In the genomic region with DNA sequence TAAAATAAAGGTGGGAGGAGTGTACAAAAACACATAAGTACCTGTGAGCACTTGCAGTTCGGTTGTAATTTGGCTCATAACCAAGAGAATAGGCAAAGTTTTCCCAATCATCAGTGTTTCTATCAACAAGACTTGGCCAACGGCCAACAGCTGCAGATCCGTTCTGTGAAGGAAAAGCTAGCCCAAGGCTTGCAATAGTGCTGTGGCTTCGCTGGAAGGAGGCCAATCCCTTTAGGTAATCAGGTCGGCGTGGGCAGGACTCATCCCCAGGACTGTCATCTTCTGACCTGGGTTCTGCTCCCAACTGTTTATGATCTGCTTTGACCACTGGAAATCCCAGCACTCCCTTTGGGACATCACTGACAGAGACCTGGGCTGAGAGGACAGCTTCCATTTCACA, we compare ENCODE assay signal across 16 cellular contexts.
DNase-seq lines count a peak whose midpoint lies in the region; ATAC-seq, FAIRE-seq and TF ChIP-seq lines count a peak whose summit lies in the region.
"Had no signal": no experiment of that assay in that cellular context is flagged by ENCODE, and none has a peak within 500 bp of the region (broad histone marks: within the 10 kb centered on the region; RNA-seq: fewer than 3 reads in every experiment).

No MANE protein-coding gene starts in this region.

- peaks cover 0 to 18% (median 2%) of the 10 kb centered on the region in 4 donors for H3K36me3 ChIP-seq in right lobe of liver
- H3K36me3 ChIP-seq in HepG2 (replicated peaks in 1 of 2; ENCODE audit: control insufficient read depth in 1 of 2, insufficient read depth in 2 of 2, low read length in 2 of 2): no peaks in the 10 kb centered on the region
- no peaks in the 10 kb centered on the region for H3K36me3 ChIP-seq in K562 (ENCODE audit: control insufficient read depth, insufficient read depth, low read length)

- DNase-seq in right lobe of liver (peak; percentile 55 to 66 (median 60)), HepG2 (ENCODE audit: low spot score) (no peak), NCI-H446 treated with DMSO at 0.1 percent for 48 hours (lab: John Stamatoyannopoulos, UW) (peak; percentile 32), K562 (ENCODE audit: extremely low read depth in 1 of 4, low spot score in 3 of 4) (peak in 1 of 4 experiments; percentile 20), activated gamma-delta T cell (lab: John Stamatoyannopoulos, UW) (no peak), osteocyte (ENCODE audit: extremely low spot score, unreplicated experiment) (no peak), GM13976 (ENCODE audit: low spot score) (no peak)
- no peak for DNase-seq in stimulated activated naive CD8-positive, alpha-beta T cell treated with anti-CD3 and anti-CD28 coated beads, Interleukin-15, amount 100 ng/mL, for 72 hours
- DNase-seq: activated naive CD8-positive, alpha-beta T cell treated with anti-CD3 and anti-CD28 coated beads, Interleukin-2, amount 10 ng/mL, durations not matched to agents 7 days and 5 days; naive thymus-derived CD8-positive, alpha-beta T cell; NCI-H526; retina; stimulated activated CD4-positive, alpha-beta T cell treated with anti-CD3 and anti-CD28 coated beads, Interleukin-2, amount 100 ng/mL, for 24 hours; upper lobe of left lung had no signal

- POLR2A ChIA-PET in HepG2 (lab: Yijun Ruan, JAX) (no interaction called here), K562 (lab: Yijun Ruan, JAX) (interaction anchor here (0.5 kb wide), 1 partner anchor 33 kb away, joined by 4 read pairs; no protein-coding TSS in a partner anchor)

- intact Hi-C loops in right lobe of liver (cut with DNase I): no loop called here
- intact Hi-C loops in HepG2 (cut with micrococcal nuclease; ENCODE audit: unreplicated experiment): no loop called here
- intact Hi-C loops in K562 (cut with micrococcal nuclease): no loop called here

- H3K4me2 ChIP-seq in HepG2 (ENCODE audit: low read depth, low read length) (no peak overlapping the region), K562 (ENCODE audit: insufficient read depth, low read length) (no peak overlapping the region)

- BruUV-seq in HepG2 (replicated peaks; lab: Mats Ljungman, UMichigan) (no TSS peak), K562 (replicated peaks; lab: Mats Ljungman, UMichigan) (no TSS peak)

- in situ Hi-C loops in HepG2 (cut with HindIII; ENCODE audit: extremely low pct_ligation_motif_present, low pct_unique_long_range_greater_than_20kb): no loop called here
- in situ Hi-C loops in K562 (cut with MboI): no loop called here
- in situ Hi-C loops in GM13976 (cut with MboI; ENCODE audit: low sequenced_read_pairs, unreplicated experiment): no loop called here

- TF ChIP-seq EP300 in HepG2 (IDR thresholded peaks at IDR 0.05; ENCODE audit: low read depth in 2 of 2, low read length in 2 of 2) (no peak), HepG2 (CRISPR knock-in tag; IDR thresholded peaks at IDR 0.05; ENCODE audit: borderline replicate concordance) (no peak), K562 (IDR thresholded peaks at IDR 0.05; ENCODE audit: low read length) (no peak)

- H3K4me3 ChIP-seq in right lobe of liver (no peak overlapping the region), HepG2 (replicated peaks in 1 of 3; ENCODE audit: insufficient read depth in 1 of 3, low read depth in 2 of 3, low read length in 3 of 3) (no peak overlapping the region), K562 (no peak overlapping the region)
- H3K4me3 ChIP-seq: GM12878, upper lobe of left lung had no signal

- H3K9me1 ChIP-seq in K562 (ENCODE audit: control insufficient read depth, insufficient read depth, low read length): no peaks in the 10 kb centered on the region

- no peaks in the 10 kb centered on the region for H3K9me3 Mint-ChIP-seq in stimulated activated naive CD8-positive, alpha-beta T cell treated with anti-CD3 and anti-CD28 coated beads, Interleukin-15, amount 100 ng/mL, for 72 hours
- H3K9me3 Mint-ChIP-seq in osteocyte (ENCODE audit: unreplicated experiment): no peaks in the 10 kb centered on the region
- H3K9me3 Mint-ChIP-seq: activated naive CD8-positive, alpha-beta T cell treated with anti-CD3 and anti-CD28 coated beads, Interleukin-2, amount 10 ng/mL, durations not matched to agents 7 days and 5 days; naive thymus-derived CD8-positive, alpha-beta T cell; WTC11 had no signal

- H3K79me2 ChIP-seq in HepG2 (ENCODE audit: insufficient read depth, low read length) (no peaks in the 10 kb centered on the region), K562 (ENCODE audit: control insufficient read depth, insufficient read depth, low read length) (no peaks in the 10 kb centered on the region)

- H3K27me3 ChIP-seq in right lobe of liver: no peaks in the 10 kb centered on the region
- no peaks in the 10 kb centered on the region for H3K27me3 ChIP-seq in HepG2 (ENCODE audit: control insufficient read depth in 1 of 2, insufficient read depth in 2 of 2, low read length in 2 of 2)
- peaks cover 0 to 3% of the 10 kb centered on the region in 2 experiments; a peak in 2 of 5 replicates for H3K27me3 ChIP-seq in K562 (ENCODE audit: control insufficient read depth in 2 of 2, insufficient read depth in 2 of 2, low read length in 2 of 2)
- H3K27me3 ChIP-seq: upper lobe of left lung had no signal

- H4K20me1 ChIP-seq in HepG2 (ENCODE audit: insufficient read depth, low read length) (no peaks in the 10 kb centered on the region), K562 (replicated peaks; ENCODE audit: control insufficient read depth, insufficient read depth, low read length) (no peaks in the 10 kb centered on the region)

- H2AFZ ChIP-seq in HepG2 (ENCODE audit: low read length): no peak overlapping the region
- no peak overlapping the region for H2AFZ ChIP-seq in K562 (ENCODE audit: low read depth, low read length)

- H3K9me3 ChIP-seq in right lobe of liver (no peaks in the 10 kb centered on the region), HepG2 (ENCODE audit: low read length) (no peaks in the 10 kb centered on the region), K562 (replicated peaks; ENCODE audit: control insufficient read depth, insufficient read depth, low read depth, low read length) (no peaks in the 10 kb centered on the region)
- H3K9me3 ChIP-seq: upper lobe of left lung had no signal

- FAIRE-seq in HepG2 (lab: Jason Lieb, UNC) (no peak), K562 (lab: Jason Lieb, UNC) (no peak)
- FAIRE-seq: GM12878 had no signal

- no peaks in the 10 kb centered on the region for H3K4me1 Mint-ChIP-seq in stimulated activated naive CD8-positive, alpha-beta T cell treated with anti-CD3 and anti-CD28 coated beads, Interleukin-15, amount 100 ng/mL, for 72 hours
- H3K4me1 Mint-ChIP-seq in osteocyte (ENCODE audit: unreplicated experiment): no peaks in the 10 kb centered on the region
- H3K4me1 Mint-ChIP-seq: activated naive CD8-positive, alpha-beta T cell treated with anti-CD3 and anti-CD28 coated beads, Interleukin-2, amount 10 ng/mL, durations not matched to agents 7 days and 5 days; naive thymus-derived CD8-positive, alpha-beta T cell; WTC11 had no signal

- H3K27ac ChIP-seq in right lobe of liver (no peak overlapping the region), HepG2 (ENCODE audit: extremely low read length, insufficient read depth, low read length) (no peak overlapping the region), K562 (ENCODE audit: extremely low read depth, low read depth, low read length) (no peak overlapping the region)
- H3K27ac ChIP-seq: upper lobe of left lung had no signal

- 28% methylated on average over 6 of the region's 6 CpGs for WGBS in right lobe of liver (ENCODE audit: insufficient coverage, low coverage, low lambda C conversion rate, missing lambda C conversion rate)
- WGBS in HepG2 (ENCODE audit: low lambda C conversion rate): 83% methylated on average over 3 of the region's 6 CpGs
- 0% methylated on average over 6 of the region's 6 CpGs for WGBS in K562 (ENCODE audit: insufficient coverage, low coverage, missing lambda C conversion rate)

- no peak for TF ChIP-seq POLR2A in right lobe of liver (IDR thresholded peaks at IDR 0.05)
- TF ChIP-seq POLR2A in HepG2 (IDR thresholded peaks at IDR 0.05; ENCODE audit: insufficient read depth in 1 of 2, low read depth in 2 of 2, low read length in 2 of 2): no peak
- no peak for TF ChIP-seq POLR2A in K562 (conservative IDR thresholded peaks at IDR 0.05)

- peaks cover 29% of the 10 kb centered on the region for H3K36me3 Mint-ChIP-seq in osteocyte (ENCODE audit: unreplicated experiment)
- H3K36me3 Mint-ChIP-seq: WTC11 had no signal

- ATAC-seq in right lobe of liver: peak; percentile 55 to 89 (median 64)
- ATAC-seq in HepG2: no peak
- ATAC-seq in K562: no peak; the same call in 1 of the 3 replicates
- ATAC-seq in stimulated activated naive CD8-positive, alpha-beta T cell treated with anti-CD3 and anti-CD28 coated beads, Interleukin-15, amount 100 ng/mL, for 72 hours: no peak
- ATAC-seq: GM12878; naive thymus-derived CD8-positive, alpha-beta T cell; WTC11 had no signal

- TF ChIP-seq RAD21 in HepG2 (CRISPR knock-in tag; IDR thresholded peaks at IDR 0.05) (no peak), K562 (CRISPR knock-in tag; conservative IDR thresholded peaks at IDR 0.05 in 1 of 2, IDR thresholded peaks at IDR 0.05 in 1 of 2) (no peak)

- H3K9ac ChIP-seq in HepG2 (ENCODE audit: insufficient read depth, low read depth, low read length): no peak overlapping the region
- H3K9ac ChIP-seq in K562 (ENCODE audit: insufficient read depth in 1 of 2, low read depth in 2 of 2, low read length in 2 of 2): no peak overlapping the region

- TF ChIP-seq CTCF in right lobe of liver (IDR thresholded peaks at IDR 0.05): no peak
- TF ChIP-seq CTCF in HepG2 (CRISPR knock-in tag; IDR thresholded peaks at IDR 0.05): no peak
- TF ChIP-seq CTCF in K562 (IDR thresholded peaks at IDR 0.05 in 2 of 3, conservative IDR thresholded peaks at IDR 0.05 in 1 of 3; ENCODE audit: insufficient read depth in 2 of 3, low read depth in 1 of 3, low read length in 3 of 3): no peak
- TF ChIP-seq CTCF in osteocyte (IDR thresholded peaks at IDR 0.05): no peak
- no peak for TF ChIP-seq CTCF in GM13976 (IDR thresholded peaks at IDR 0.05; ENCODE audit: borderline replicate concordance, control extremely low read depth, extremely low read depth, insufficient read depth, missing control alignments)

- no peak overlapping the region for H3K27ac Mint-ChIP-seq in stimulated activated naive CD8-positive, alpha-beta T cell treated with anti-CD3 and anti-CD28 coated beads, Interleukin-15, amount 100 ng/mL, for 72 hours
- no peak overlapping the region for H3K27ac Mint-ChIP-seq in osteocyte (ENCODE audit: unreplicated experiment)
- H3K27ac Mint-ChIP-seq: activated naive CD8-positive, alpha-beta T cell treated with anti-CD3 and anti-CD28 coated beads, Interleukin-2, amount 10 ng/mL, durations not matched to agents 7 days and 5 days; WTC11 had no signal

- H3K4me3 Mint-ChIP-seq in stimulated activated naive CD8-positive, alpha-beta T cell treated with anti-CD3 and anti-CD28 coated beads, Interleukin-15, amount 100 ng/mL, for 72 hours: no peak overlapping the region
- H3K4me3 Mint-ChIP-seq in osteocyte (ENCODE audit: unreplicated experiment): no peak overlapping the region
- H3K4me3 Mint-ChIP-seq: activated naive CD8-positive, alpha-beta T cell treated with anti-CD3 and anti-CD28 coated beads, Interleukin-2, amount 10 ng/mL, durations not matched to agents 7 days and 5 days; naive thymus-derived CD8-positive, alpha-beta T cell; WTC11 had no signal

- no peaks in the 10 kb centered on the region for H3K27me3 Mint-ChIP-seq in stimulated activated naive CD8-positive, alpha-beta T cell treated with anti-CD3 and anti-CD28 coated beads, Interleukin-15, amount 100 ng/mL, for 72 hours
- H3K27me3 Mint-ChIP-seq in osteocyte (ENCODE audit: unreplicated experiment): no peaks in the 10 kb centered on the region
- H3K27me3 Mint-ChIP-seq: activated naive CD8-positive, alpha-beta T cell treated with anti-CD3 and anti-CD28 coated beads, Interleukin-2, amount 10 ng/mL, durations not matched to agents 7 days and 5 days; naive thymus-derived CD8-positive, alpha-beta T cell had no signal

- H3K4me1 ChIP-seq in right lobe of liver (no peaks in the 10 kb centered on the region), HepG2 (ENCODE audit: insufficient read depth, low read length) (no peaks in the 10 kb centered on the region), K562 (replicated peaks in 1 of 2; ENCODE audit: control insufficient read depth in 2 of 2, insufficient read depth in 2 of 2, low read length in 2 of 2) (no peaks in the 10 kb centered on the region)
- H3K4me1 ChIP-seq: upper lobe of left lung had no signal

- CTCF ChIA-PET in HepG2 (lab: Yijun Ruan, JAX; ENCODE audit: low intra/inter-chr PET ratio, low total read pairs) (no interaction called here), K562 (lab: Yijun Ruan, JAX; ENCODE audit: low intra/inter-chr PET ratio) (no interaction called here)

Comparison
In these comparisons a context has a peak if more than half of its experiments do, and no peak if none do; other contexts are left out.
1. ATAC-seq: peak in right lobe of liver (4 of 4); none in HepG2 (single experiment), K562 (single experiment) and stimulated activated naive CD8-positive, alpha-beta T cell treated with anti-CD3 and anti-CD28 coated beads, Interleukin-15, amount 100 ng/mL, for 72 hours (single experiment).
2. DNase-seq: peak in right lobe of liver (3 of 3) and NCI-H446 treated with DMSO at 0.1 percent for 48 hours (single experiment); none in HepG2 (single experiment), activated gamma-delta T cell (single experiment), stimulated activated naive CD8-positive, alpha-beta T cell treated with anti-CD3 and anti-CD28 coated beads, Interleukin-15, amount 100 ng/mL, for 72 hours (0 of 2), osteocyte (single experiment) and GM13976 (single experiment).